8 cellular contexts compared by ENCODE assay signal in the genomic region with DNA sequence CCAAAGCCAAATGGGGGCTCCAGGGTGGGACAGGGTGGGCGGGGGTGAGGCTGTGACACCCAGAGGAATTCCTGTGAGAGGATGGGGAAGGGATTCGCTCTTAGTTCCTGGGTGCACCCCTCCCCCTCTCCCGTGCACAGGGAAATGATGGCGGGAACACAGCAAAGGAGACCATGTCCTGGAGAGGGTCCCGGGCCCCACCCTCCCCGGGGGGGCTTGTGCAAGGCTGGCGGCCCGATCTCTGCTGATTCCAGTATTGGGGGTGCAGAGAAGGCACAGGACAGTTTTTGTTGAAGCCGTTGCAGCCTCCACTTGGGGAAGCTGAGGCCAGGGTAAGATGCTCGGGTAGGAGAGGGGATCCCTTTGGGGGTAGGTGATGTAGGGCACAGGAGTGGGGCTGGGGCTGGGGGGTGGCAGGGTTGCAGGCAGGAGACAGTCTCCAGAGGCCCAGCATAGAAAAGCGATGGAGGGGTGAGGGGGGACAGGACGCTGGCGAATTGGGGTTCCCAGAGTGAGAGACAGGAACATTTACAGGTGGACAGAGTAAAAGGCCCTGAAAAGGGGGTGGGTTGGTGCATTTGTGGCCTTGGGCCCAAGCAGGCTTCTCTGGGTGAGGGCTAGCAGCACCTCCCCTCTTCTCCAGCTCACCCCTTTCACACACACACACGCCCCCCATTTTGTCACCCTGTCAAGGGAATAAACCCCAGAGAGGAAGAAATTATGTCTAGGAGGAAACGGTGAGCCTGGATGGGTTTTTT. TPM values are rescaled to one million over a fixed set of nuclear protein-coding genes. Genes with fewer than 3 reads are reported as not detected.
DNase-seq lines count a peak whose midpoint lies in the region; TF ChIP-seq lines count a peak whose summit lies in the region.

No MANE protein-coding gene starts in this region.

- H3K36me3 Mint-ChIP-seq in activated T-helper 2 cell treated with anti-CD3 and anti-CD28 coated beads, Interferon-gamma antibody, Interleukin-2, Interleukin-4, amounts not matched to agents 10 μg/mL and 5 μg/mL and 100 μg/mL, durations not matched to agents 14 hours and 24 hours and 36 hours (ENCODE audit: low read depth): peaks cover 10% of the 10 kb centered on the region

- H3K27ac Mint-ChIP-seq in activated T-helper 2 cell treated with anti-CD3 and anti-CD28 coated beads, Interferon-gamma antibody, Interleukin-2, Interleukin-4, amounts not matched to agents 10 μg/mL and 5 μg/mL and 100 μg/mL, durations not matched to agents 14 hours and 24 hours and 36 hours: peak overlapping the region; percentile 4

- no peaks in the 10 kb centered on the region for H3K27me3 ChIP-seq in iPS-20b (ENCODE audit: insufficient read depth, low read length)
- peaks cover 0 to 15% (median 0%) of the 10 kb centered on the region in 7 donors for H3K27me3 ChIP-seq in spleen (replicated peaks in 1 of 7)

- H3K4me1 ChIP-seq in iPS-20b (ENCODE audit: insufficient read depth, low read length) (peaks cover 4% of the 10 kb centered on the region; the same call in 1 of the 2 replicates), spleen (peaks cover 10 to 53% (median 37%) of the 10 kb centered on the region in 6 donors)

- H3K9me3 ChIP-seq in iPS-20b (ENCODE audit: insufficient read depth, low read depth, low read length) (no peaks in the 10 kb centered on the region), spleen (no peaks in the 10 kb centered on the region)

- peaks cover 17% of the 10 kb centered on the region for H3K36me3 ChIP-seq in iPS-20b (ENCODE audit: insufficient read depth, low read depth, low read length)
- peaks cover 0 to 4% (median 0%) of the 10 kb centered on the region in 6 donors for H3K36me3 ChIP-seq in spleen

- H3K9ac ChIP-seq in iPS-20b (ENCODE audit: low read depth, low read length): peak overlapping the region; percentile 80; the same call in 1 of the 2 replicates

- peak; percentile 31 for DNase-seq in HuH-7.5 (ENCODE audit: low spot score)
- no peak for DNase-seq in activated T-helper 2 cell treated with anti-CD3 and anti-CD28 coated beads, Interferon-gamma antibody, Interleukin-2, Interleukin-4, amounts not matched to agents 10 μg/mL and 5 μg/mL and 100 μg/mL, durations not matched to agents 14 hours and 24 hours and 36 hours (ENCODE audit: low spot score)
- DNase-seq in spleen: no peak
- no peak for DNase-seq in NCI-H748 (lab: John Stamatoyannopoulos, UW; ENCODE audit: unreplicated experiment)
- DNase-seq in NCI-H1694 (lab: John Stamatoyannopoulos, UW): no peak
- DNase-seq in HUDEP-2 (lab: John Stamatoyannopoulos, UW; ENCODE audit: unreplicated experiment in 76 of 76): no peak
- DNase-seq in COLO829 (ENCODE audit: low spot score): no peak

- peak overlapping the region; percentile 82 for H3K4me3 ChIP-seq in iPS-20b (ENCODE audit: low read length)
- H3K4me3 ChIP-seq in spleen: peak overlapping the region; percentile 61 to 97 (median 86)

- no peaks in the 10 kb centered on the region for H3K9me3 Mint-ChIP-seq in activated T-helper 2 cell treated with anti-CD3 and anti-CD28 coated beads, Interferon-gamma antibody, Interleukin-2, Interleukin-4, amounts not matched to agents 10 μg/mL and 5 μg/mL and 100 μg/mL, durations not matched to agents 14 hours and 24 hours and 36 hours

- no peaks in the 10 kb centered on the region for H3K27me3 Mint-ChIP-seq in activated T-helper 2 cell treated with anti-CD3 and anti-CD28 coated beads, Interferon-gamma antibody, Interleukin-2, Interleukin-4, amounts not matched to agents 10 μg/mL and 5 μg/mL and 100 μg/mL, durations not matched to agents 14 hours and 24 hours and 36 hours (ENCODE audit: low read depth)

- WGBS in spleen, 5 donors: 31 to 38% (median 36%) methylated on average over 14 to 15 of the region's 15 CpGs

- TF ChIP-seq CTCF in spleen (IDR thresholded peaks at IDR 0.05 in 8 of 11, conservative IDR thresholded peaks at IDR 0.05 in 3 of 11): no peak

- H3K4me1 Mint-ChIP-seq in activated T-helper 2 cell treated with anti-CD3 and anti-CD28 coated beads, Interferon-gamma antibody, Interleukin-2, Interleukin-4, amounts not matched to agents 10 μg/mL and 5 μg/mL and 100 μg/mL, durations not matched to agents 14 hours and 24 hours and 36 hours (ENCODE audit: low read depth): peaks cover 11% of the 10 kb centered on the region

- intact Hi-C loops in activated T-helper 2 cell treated with anti-CD3 and anti-CD28 coated beads, Interferon-gamma antibody, Interleukin-2, Interleukin-4, amounts not matched to agents 10 μg/mL and 5 μg/mL and 100 μg/mL, durations not matched to agents 14 hours and 24 hours and 36 hours (cut with micrococcal nuclease): no loop called here
- intact Hi-C loops in spleen (cut with DNase I; ENCODE audit: low total_unique reads): no loop called here

- no peak for TF ChIP-seq POLR2A in spleen (IDR thresholded peaks at IDR 0.05)

- peak overlapping the region; percentile 23 for H3K4me3 Mint-ChIP-seq in activated T-helper 2 cell treated with anti-CD3 and anti-CD28 coated beads, Interferon-gamma antibody, Interleukin-2, Interleukin-4, amounts not matched to agents 10 μg/mL and 5 μg/mL and 100 μg/mL, durations not matched to agents 14 hours and 24 hours and 36 hours (ENCODE audit: low read depth)

- H3K27ac ChIP-seq in iPS-20b (ENCODE audit: low read length) (peak overlapping the region; percentile 15), spleen (peak overlapping the region in 7 of 8 donors; percentile 76 to 92 (median 85))

RNA-seq across cellular contexts. Expression of a gene that starts 38.5 kb away (rescaled TPM):
- total RNA-seq in activated T-helper 2 cell treated with anti-CD3 and anti-CD28 coated beads, Interferon-gamma antibody, Interleukin-2, Interleukin-4, amounts not matched to agents 10 μg/mL and 5 μg/mL and 100 μg/mL, durations not matched to agents 14 hours and 24 hours and 36 hours: 63.6 and 70.7 TPM in 2 replicates
- 10 to 100 TPM; 24.0 to 31.9 (median 30.7) TPM for total RNA-seq in spleen
- 10 to 100 TPM; 16.1 to 60.7 (median 18.8) TPM for polyA plus RNA-seq in spleen
